Comparison of ENCODE assay signal across 9 cellular contexts in the genomic region with DNA sequence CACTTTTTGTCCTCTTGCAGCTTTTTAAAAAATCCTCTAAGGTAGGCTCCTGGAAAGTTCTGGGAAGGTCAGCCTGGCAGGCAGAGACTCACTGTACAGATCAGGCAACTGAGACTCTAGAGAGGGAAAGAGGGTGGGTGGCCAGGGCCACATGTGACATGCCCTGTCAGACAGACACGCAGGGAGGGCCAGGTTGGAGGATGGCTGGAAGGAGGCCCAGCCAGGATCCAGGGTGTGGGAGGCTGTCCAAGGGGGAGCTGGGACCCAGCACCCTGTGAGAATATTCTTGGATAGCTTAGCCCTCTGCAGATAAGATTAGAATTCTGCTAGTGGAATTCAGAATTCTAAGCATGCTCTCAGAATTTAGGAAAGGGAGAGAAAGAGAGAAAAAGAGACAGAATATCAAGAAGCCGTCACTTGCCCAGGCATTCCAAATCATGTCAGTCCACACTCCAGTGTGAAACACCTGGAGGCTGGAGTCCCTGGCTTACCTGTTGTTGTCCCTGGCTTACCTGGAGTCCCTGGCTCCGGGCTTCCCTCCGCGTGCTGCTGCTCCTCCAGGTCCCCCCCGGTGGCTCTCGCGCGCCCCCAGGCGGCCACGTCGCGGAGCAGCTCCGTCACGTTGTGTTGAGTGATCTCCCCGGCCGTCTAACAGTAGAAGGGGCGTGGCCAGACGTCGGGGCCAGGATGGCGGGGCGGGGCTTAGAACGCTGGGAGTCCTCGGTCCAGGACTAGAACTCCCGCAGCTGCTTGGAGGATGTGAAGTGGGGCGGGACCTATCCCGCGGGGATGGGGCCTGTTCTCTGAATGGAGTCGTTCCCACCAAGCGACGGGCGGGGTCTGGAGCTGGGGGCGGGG. TPM values are rescaled to one million over a fixed set of nuclear protein-coding genes. Genes with fewer than 3 reads are reported as not detected.
DNase-seq lines count a peak whose midpoint lies in the region; ATAC-seq, FAIRE-seq and TF ChIP-seq lines count a peak whose summit lies in the region.
"Had no signal": no experiment of that assay in that cellular context is flagged by ENCODE, and none has a peak within 500 bp of the region (broad histone marks: within the 10 kb centered on the region; RNA-seq: fewer than 3 reads in every experiment).

No MANE protein-coding gene starts in this region.

- no peaks in the 10 kb centered on the region for H3K36me3 ChIP-seq in esophagus muscularis mucosa

- peak; percentile 62 for ATAC-seq in GM18519 (IDR thresholded peaks at IDR 0.05; ENCODE audit: low FRiP score, unreplicated experiment)
- ATAC-seq in natural killer cell treated with Interleukin-12 subunit alpha and Interleukin-12 subunit beta and Interleukin-15 and Interleukin-18, amount 100 ng/mL, for 72 hours = peak; percentile 94 to 97

- no peak for FAIRE-seq in RCC 7860 (lab: Jason Lieb, UNC)

- peaks cover 6 to 13% of the 10 kb centered on the region in 2 donors for H3K4me1 Mint-ChIP-seq in natural killer cell treated with Interleukin-12 subunit alpha and Interleukin-12 subunit beta and Interleukin-15 and Interleukin-18, amount 100 ng/mL, for 72 hours (ENCODE audit: low read depth in 2 of 2)

- no peak for TF ChIP-seq POLR2A in esophagus muscularis mucosa (IDR thresholded peaks at IDR 0.05; ENCODE audit: low read depth)

- TF ChIP-seq EP300 in esophagus muscularis mucosa (IDR thresholded peaks at IDR 0.05) = no peak

- H3K27me3 ChIP-seq in esophagus muscularis mucosa = peaks cover 3 to 100% (median 61%) of the 10 kb centered on the region in 4 donors

- H3K36me3 Mint-ChIP-seq in natural killer cell treated with Interleukin-12 subunit alpha and Interleukin-12 subunit beta and Interleukin-15 and Interleukin-18, amount 100 ng/mL, for 72 hours = no peaks in the 10 kb centered on the region

- H3K4me3 ChIP-seq in esophagus muscularis mucosa = no peak overlapping the region

- H3K4me1 ChIP-seq in esophagus muscularis mucosa = peaks cover 15 to 32% (median 28%) of the 10 kb centered on the region in 4 donors

- peak; percentile 97 for DNase-seq in 8988T
- DNase-seq in LoVo (ENCODE audit: low spot score) = peak; percentile 91
- peak; percentile 62 for DNase-seq in RCC 7860 (ENCODE audit: low spot score)
- peak; percentile 85 for DNase-seq in activated T-cell treated with anti-CD3 and anti-CD28 coated beads, Interleukin-2, amount 50 U/mL, for 1 hour
- DNase-seq in esophagus muscularis mucosa (ENCODE audit: extremely low spot score) = no peak
- peak; percentile 92 for DNase-seq in natural killer cell treated with Interleukin-12 subunit alpha and Interleukin-12 subunit beta and Interleukin-15 and Interleukin-18, amount 100 ng/mL, for 72 hours (ENCODE audit: low spot score)
- DNase-seq in stimulated activated naive CD4-positive, alpha-beta T cell treated with Interleukin-2 at 50 U/mL for 16 hours (lab: John Stamatoyannopoulos, UW) = peak; percentile 77

- peak overlapping the region in 1 of 2 donors; percentile 23 for H3K27ac Mint-ChIP-seq in natural killer cell treated with Interleukin-12 subunit alpha and Interleukin-12 subunit beta and Interleukin-15 and Interleukin-18, amount 100 ng/mL, for 72 hours

- no peak overlapping the region for H3K27ac ChIP-seq in esophagus muscularis mucosa (replicated peaks in 1 of 4)

- intact Hi-C loops in esophagus muscularis mucosa (cut with DNase I) = no loop called here

- peak overlapping the region; percentile 17 for H3K4me3 Mint-ChIP-seq in natural killer cell treated with Interleukin-12 subunit alpha and Interleukin-12 subunit beta and Interleukin-15 and Interleukin-18, amount 100 ng/mL, for 72 hours

- peak; percentile 62 to 84 (median 62) for TF ChIP-seq CTCF in esophagus muscularis mucosa (IDR thresholded peaks at IDR 0.05)

- peaks cover 4 to 24% of the 10 kb centered on the region in 2 donors for H3K27me3 Mint-ChIP-seq in natural killer cell treated with Interleukin-12 subunit alpha and Interleukin-12 subunit beta and Interleukin-15 and Interleukin-18, amount 100 ng/mL, for 72 hours

- H3K9me3 Mint-ChIP-seq in natural killer cell treated with Interleukin-12 subunit alpha and Interleukin-12 subunit beta and Interleukin-15 and Interleukin-18, amount 100 ng/mL, for 72 hours = no peaks in the 10 kb centered on the region

- no peaks in the 10 kb centered on the region for H3K9me3 ChIP-seq in esophagus muscularis mucosa

- WGBS in esophagus muscularis mucosa = 6% methylated on average over 20 of the region's 33 CpGs

RNA-seq across cellular contexts. Expression of a gene that starts 2.8 kb away (rescaled TPM):
- total RNA-seq in esophagus muscularis mucosa = not detected
- not detected for total RNA-seq in natural killer cell treated with Interleukin-12 subunit alpha and Interleukin-12 subunit beta and Interleukin-15 and Interleukin-18, amount 100 ng/mL, for 72 hours
- total RNA-seq: urinary bladder had no signal

RNA-seq across cellular contexts. Expression of a gene that starts 6.1 kb away (rescaled TPM):
- under 1 TPM in 1 of 4 donors, not detected in 3; 0.83 TPM for total RNA-seq in esophagus muscularis mucosa
- not detected for total RNA-seq in natural killer cell treated with Interleukin-12 subunit alpha and Interleukin-12 subunit beta and Interleukin-15 and Interleukin-18, amount 100 ng/mL, for 72 hours

RNA-seq across cellular contexts. Expression of a gene that starts 11.4 kb away (rescaled TPM):
- total RNA-seq in esophagus muscularis mucosa = 1 to 10 TPM in 1 of 4 donors, not detected in 3; 2.0 TPM
- total RNA-seq in natural killer cell treated with Interleukin-12 subunit alpha and Interleukin-12 subunit beta and Interleukin-15 and Interleukin-18, amount 100 ng/mL, for 72 hours = not detected

RNA-seq across cellular contexts. Expression of a gene that starts 19.7 kb away (rescaled TPM):
- total RNA-seq in esophagus muscularis mucosa = 1 to 10 TPM in 2 of 4 donors, under 1 TPM in 1, not detected in 1; 0.80 to 2.1 (median 1.7) TPM
- not detected for total RNA-seq in natural killer cell treated with Interleukin-12 subunit alpha and Interleukin-12 subunit beta and Interleukin-15 and Interleukin-18, amount 100 ng/mL, for 72 hours

RNA-seq across cellular contexts. Expression of a gene that starts 42.9 kb away (rescaled TPM):
- 100 to 1,000 TPM; 257 to 451 (median 351) TPM for total RNA-seq in esophagus muscularis mucosa
- 100 to 1,000 TPM; 157 to 251 TPM for total RNA-seq in natural killer cell treated with Interleukin-12 subunit alpha and Interleukin-12 subunit beta and Interleukin-15 and Interleukin-18, amount 100 ng/mL, for 72 hours
